In the genomic region with DNA sequence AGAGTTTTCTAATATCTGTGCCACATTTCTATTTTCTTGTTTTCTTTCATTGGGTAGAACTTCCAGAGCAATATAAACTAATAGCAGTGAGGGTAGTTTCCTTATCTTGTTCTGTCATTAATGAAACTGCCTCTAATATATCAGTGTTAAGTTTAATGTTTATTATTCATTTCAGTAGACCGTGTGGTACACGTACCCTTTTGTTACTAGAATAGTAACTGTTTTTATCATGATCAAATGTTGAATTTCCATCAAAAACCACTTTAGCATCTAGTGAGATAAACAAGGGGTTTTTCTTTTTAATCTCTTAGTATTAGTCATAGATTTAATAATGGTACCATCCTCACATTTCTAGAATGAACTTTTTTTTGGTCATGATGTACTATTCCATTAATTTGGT, we compare ENCODE assay signal across 25 cellular contexts. TPM values are rescaled to one million over a fixed set of nuclear protein-coding genes. Genes with fewer than 3 reads are reported as not detected.
"Had no signal": no experiment of that assay in that cellular context is flagged by ENCODE, and none has a peak within 500 bp of the region (broad histone marks: within the 10 kb centered on the region; RNA-seq: fewer than 3 reads in every experiment).

No MANE protein-coding gene starts in this region.

- H3K27ac ChIP-seq: brain microvascular endothelial cell, cardiac muscle cell, SK-N-MC, VCaP had no signal

- H3K9me3 Mint-ChIP-seq: T-cell had no signal

- DNase-seq: activated CD4-positive, alpha-beta T cell treated with anti-CD3 and anti-CD28 coated beads for 4 hours; activated CD4-positive, CD25-positive, alpha-beta regulatory T cell; activated CD8-positive, alpha-beta memory T cell treated with anti-CD3 and anti-CD28 coated beads, Interleukin-2, amount 10 ng/mL, durations not matched to agents 7 days and 5 days; activated effector memory CD4-positive, alpha-beta T cell treated with anti-CD3 and anti-CD28 coated beads, Interleukin-2, amount 50 U/mL, for 16 hours; activated naive CD4-positive, alpha-beta T cell treated with Interleukin-2 at 50 U/mL for 16 hours; brain microvascular endothelial cell; cerebellar nuclear complex; Karpas-422; MM.1S; NCI-H1105; NCI-H1436; NCI-H1694 treated with DMSO at 0.1 percent for 48 hours; NCI-H2029 treated with DMSO at 0.1 percent for 48 hours; NCI-H345; NCI-H510A; NCI-H526 treated with DMSO at 0.1 percent for 48 hours; NCI-H82; SIG-M5; T-cell; T1000 had no signal

- H3K4me3 Mint-ChIP-seq: activated CD8-positive, alpha-beta memory T cell treated with anti-CD3 and anti-CD28 coated beads, Interleukin-2, amount 10 ng/mL, durations not matched to agents 7 days and 5 days; T-cell had no signal

- ATAC-seq: activated CD8-positive, alpha-beta memory T cell treated with anti-CD3 and anti-CD28 coated beads, Interleukin-2, amount 10 ng/mL, durations not matched to agents 7 days and 5 days; K562; T-cell had no signal

- H3K27ac Mint-ChIP-seq: activated CD8-positive, alpha-beta memory T cell treated with anti-CD3 and anti-CD28 coated beads, Interleukin-2, amount 10 ng/mL, durations not matched to agents 7 days and 5 days; T-cell had no signal

- H3K27me3 Mint-ChIP-seq: activated CD8-positive, alpha-beta memory T cell treated with anti-CD3 and anti-CD28 coated beads, Interleukin-2, amount 10 ng/mL, durations not matched to agents 7 days and 5 days; T-cell had no signal

- H3K27me3 ChIP-seq: brain microvascular endothelial cell, cardiac muscle cell had no signal

RNA-seq across cellular contexts. Expression of a gene that starts 49.9 kb away (rescaled TPM):
- total RNA-seq: activated CD8-positive, alpha-beta memory T cell treated with anti-CD3 and anti-CD28 coated beads, Interleukin-2, amount 10 ng/mL, durations not matched to agents 7 days and 5 days; OCI-LY7 had no signal
